13 cellular contexts compared by ENCODE assay signal in the genomic region with DNA sequence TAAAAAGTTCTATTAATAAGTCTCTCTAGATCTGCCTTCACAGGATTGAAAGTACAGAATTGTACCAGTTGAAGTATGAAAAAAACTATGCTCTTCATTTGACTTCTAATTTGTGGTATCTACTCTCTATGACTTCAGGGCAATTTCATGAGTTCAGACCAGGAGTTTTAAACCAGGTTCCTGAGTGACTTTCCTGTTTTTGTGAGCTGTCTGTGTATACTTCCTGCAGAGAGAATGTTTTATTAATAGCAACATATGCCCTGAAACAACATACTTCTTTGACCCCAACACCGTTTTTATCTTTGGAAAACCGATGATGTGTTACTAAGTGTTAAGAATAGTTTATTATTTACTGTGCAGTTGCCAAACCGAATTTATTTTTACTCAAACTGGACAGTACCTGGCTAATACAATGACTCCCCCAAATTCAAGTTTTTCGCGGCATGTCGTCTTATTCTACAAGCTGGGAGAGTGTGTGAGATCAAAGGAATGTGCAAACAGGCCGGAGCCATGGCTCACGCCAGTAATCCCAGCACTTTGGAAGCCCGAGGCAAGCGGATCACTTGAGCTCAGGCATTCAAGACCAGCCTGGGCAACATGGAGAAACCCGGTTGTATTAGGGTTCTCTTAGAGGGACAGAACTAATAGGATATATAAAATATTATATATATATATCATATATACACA. TPM values are rescaled to one million over a fixed set of nuclear protein-coding genes. Genes with fewer than 3 reads are reported as not detected.
DNase-seq lines count a peak whose midpoint lies in the region; ATAC-seq, FAIRE-seq and TF ChIP-seq lines count a peak whose summit lies in the region.
"Had no signal": no experiment of that assay in that cellular context is flagged by ENCODE, and none has a peak within 500 bp of the region (broad histone marks: within the 10 kb centered on the region; RNA-seq: fewer than 3 reads in every experiment).

No MANE protein-coding gene starts in this region.

- peaks cover 29% of the 10 kb centered on the region for H3K4me1 Mint-ChIP-seq in activated CD4-positive, alpha-beta T cell treated with anti-CD3 and anti-CD28 coated beads for 36 hours
- peaks cover 1% of the 10 kb centered on the region for H3K4me1 Mint-ChIP-seq in neural progenitor cell

- in situ Hi-C loops in GM13976 (cut with MboI; ENCODE audit: low sequenced_read_pairs, unreplicated experiment) = no loop called here

- H3K9ac ChIP-seq in Loucy (ENCODE audit: low read depth, low read length, poor library complexity, severe bottlenecking) = no peak overlapping the region
- H3K9ac ChIP-seq in neural progenitor cell = no peak overlapping the region
- H3K9ac ChIP-seq: parathyroid adenoma had no signal

- no peak overlapping the region for H3K4me2 ChIP-seq in Loucy (ENCODE audit: low read depth, low read length, poor library complexity, severe bottlenecking)
- H3K4me2 ChIP-seq in neural progenitor cell = no peak overlapping the region
- H3K4me2 ChIP-seq: A549 had no signal

- no peak for FAIRE-seq in D721Med (lab: Jason Lieb, UNC)
- FAIRE-seq: A549, colon had no signal

- H3F3A ChIP-seq in Loucy (ENCODE audit: low read depth) (no peaks in the 10 kb centered on the region), neural progenitor cell (ENCODE audit: low read depth) (no peaks in the 10 kb centered on the region)

- no peaks in the 10 kb centered on the region for H3K9me2 ChIP-seq in Loucy (replicated peaks; ENCODE audit: low read depth, low read length)

- no peak for ATAC-seq in activated CD4-positive, alpha-beta T cell treated with anti-CD3 and anti-CD28 coated beads for 36 hours
- ATAC-seq in GM21526 (IDR thresholded peaks at IDR 0.05; ENCODE audit: low FRiP score, unreplicated experiment) = no peak
- ATAC-seq: A549 had no signal

- H3K36me3 ChIP-seq in Loucy (ENCODE audit: insufficient read depth, low read length) = no peaks in the 10 kb centered on the region
- no peaks in the 10 kb centered on the region for H3K36me3 ChIP-seq in neural progenitor cell

- peak overlapping the region; percentile 9 for H3K4me3 Mint-ChIP-seq in activated CD4-positive, alpha-beta T cell treated with anti-CD3 and anti-CD28 coated beads for 36 hours
- H3K4me3 Mint-ChIP-seq in neural progenitor cell = no peak overlapping the region

- H3K27me3 Mint-ChIP-seq in activated CD4-positive, alpha-beta T cell treated with anti-CD3 and anti-CD28 coated beads for 36 hours = no peaks in the 10 kb centered on the region
- no peaks in the 10 kb centered on the region for H3K27me3 Mint-ChIP-seq in neural progenitor cell (ENCODE audit: insufficient read depth, low read depth)

- H3K4me1 ChIP-seq in Loucy (ENCODE audit: insufficient read depth, low read length, poor library complexity, severe bottlenecking) (peaks cover 13% of the 10 kb centered on the region), neural progenitor cell (no peaks in the 10 kb centered on the region)
- H3K4me1 ChIP-seq: parathyroid adenoma had no signal

- H3K27ac Mint-ChIP-seq in activated CD4-positive, alpha-beta T cell treated with anti-CD3 and anti-CD28 coated beads for 36 hours = peak overlapping the region; percentile 69
- H3K27ac Mint-ChIP-seq in neural progenitor cell = no peak overlapping the region

- intact Hi-C loops in activated CD4-positive, alpha-beta T cell treated with anti-CD3 and anti-CD28 coated beads for 36 hours (cut with DNase I, micrococcal nuclease) = loop anchor here in 1 of 2 experiments (2.0 kb wide), 1 partner anchor 125 kb away; no protein-coding TSS in a partner anchor

- H3K4me3 ChIP-seq in Loucy (ENCODE audit: low read length, poor library complexity, severe bottlenecking) (no peak overlapping the region), neural progenitor cell (no peak overlapping the region)
- H3K4me3 ChIP-seq: A549 had no signal

- TF ChIP-seq CTCF in Loucy (conservative IDR thresholded peaks at IDR 0.05; ENCODE audit: low read length) = no peak
- no peak for TF ChIP-seq CTCF in neural progenitor cell (IDR thresholded peaks at IDR 0.05)
- TF ChIP-seq CTCF in D721Med (IDR thresholded peaks at IDR 0.05; ENCODE audit: insufficient read depth, missing control alignments) = no peak
- TF ChIP-seq CTCF in GM13976 (IDR thresholded peaks at IDR 0.05; ENCODE audit: borderline replicate concordance, control extremely low read depth, extremely low read depth, insufficient read depth, missing control alignments) = no peak

- H4K20me1 ChIP-seq in Loucy (ENCODE audit: insufficient read depth, low read length, poor library complexity, severe bottlenecking) (no peaks in the 10 kb centered on the region), neural progenitor cell (ENCODE audit: low read depth) (no peaks in the 10 kb centered on the region)

- H3K27me3 ChIP-seq in Loucy (ENCODE audit: insufficient read depth, low read length, poor library complexity, severe bottlenecking) (no peaks in the 10 kb centered on the region), neural progenitor cell (no peaks in the 10 kb centered on the region)

- no peak overlapping the region for H3K27ac ChIP-seq in neural progenitor cell
- H3K27ac ChIP-seq: parathyroid adenoma had no signal

- CTCF ChIA-PET in activated CD4-positive, alpha-beta T cell treated with anti-CD3 and anti-CD28 coated beads for 36 hours (lab: Charles Lee) = interaction anchor here (1.5 kb wide), 1 partner anchor 29 kb away, joined by 4 read pairs; no protein-coding TSS in a partner anchor

- DNase-seq in activated CD4-positive, alpha-beta T cell treated with anti-CD3 and anti-CD28 coated beads for 36 hours = no peak
- DNase-seq in activated CD4-positive, alpha-beta T cell treated with anti-CD3 and anti-CD28 coated beads for 1 hour = no peak
- DNase-seq in dermis blood vessel endothelial cell = peak; percentile 75
- peak; percentile 9 for DNase-seq in neural progenitor cell (ENCODE audit: low spot score)
- no peak for DNase-seq in D721Med (ENCODE audit: insufficient read length, low spot score)
- no peak for DNase-seq in GM13976 (ENCODE audit: low spot score)
- DNase-seq: DMS79 treated with DMSO at 0.1 percent for 48 hours; stimulated activated CD4-positive, alpha-beta T cell treated with anti-CD3 and anti-CD28 coated beads, Interleukin-2, amount 100 ng/mL, for 48 hours had no signal

- H3K9me3 ChIP-seq in Loucy (ENCODE audit: insufficient read depth, low read depth, low read length) (no peaks in the 10 kb centered on the region), neural progenitor cell (ENCODE audit: low read depth) (no peaks in the 10 kb centered on the region)
- H3K9me3 ChIP-seq: A549 had no signal

- H3K79me2 ChIP-seq in Loucy (ENCODE audit: insufficient read depth, low read length) = no peaks in the 10 kb centered on the region
- no peaks in the 10 kb centered on the region for H3K79me2 ChIP-seq in neural progenitor cell (ENCODE audit: low read depth)
- H3K79me2 ChIP-seq: parathyroid adenoma had no signal

- H3K9me3 Mint-ChIP-seq in activated CD4-positive, alpha-beta T cell treated with anti-CD3 and anti-CD28 coated beads for 36 hours (ENCODE audit: low read depth) = peaks cover 7% of the 10 kb centered on the region
- H3K9me3 Mint-ChIP-seq in neural progenitor cell = no peaks in the 10 kb centered on the region

- POLR2A ChIA-PET in activated CD4-positive, alpha-beta T cell treated with anti-CD3 and anti-CD28 coated beads for 36 hours (lab: Charles Lee) = no interaction called here

- H2AFZ ChIP-seq in Loucy (ENCODE audit: low read length) (0 out of 2 replicates have a peak overlapping the region, but pooled peaks have one; percentile 8), neural progenitor cell (replicated peaks) (no peak overlapping the region)
- H2AFZ ChIP-seq: parathyroid adenoma had no signal

- no peaks in the 10 kb centered on the region for H3K36me3 Mint-ChIP-seq in activated CD4-positive, alpha-beta T cell treated with anti-CD3 and anti-CD28 coated beads for 36 hours (ENCODE audit: low read depth)
- H3K36me3 Mint-ChIP-seq in neural progenitor cell = no peaks in the 10 kb centered on the region

RNA-seq across cellular contexts. Expression of a gene that starts 58.7 kb away (rescaled TPM):
- total RNA-seq in activated CD4-positive, alpha-beta T cell treated with anti-CD3 and anti-CD28 coated beads for 36 hours = 10 to 100 TPM; 44.8 to 52.3 TPM
- total RNA-seq in dermis blood vessel endothelial cell (63.0 and 71.6 TPM in 2 replicates), neural progenitor cell (ENCODE audit: low replicate concordance) (46.5 and 77.6 TPM in 2 replicates)

Comparison
In these comparisons a context has a peak if more than half of its experiments do, and no peak if none do; other contexts are left out.
1. DNase-seq: peak in dermis blood vessel endothelial cell (single experiment) and neural progenitor cell (single experiment); none in activated CD4-positive, alpha-beta T cell treated with anti-CD3 and anti-CD28 coated beads for 36 hours (single experiment), activated CD4-positive, alpha-beta T cell treated with anti-CD3 and anti-CD28 coated beads for 1 hour (single experiment), D721Med (single experiment) and GM13976 (single experiment).